24 cellular contexts compared by ENCODE assay signal in genomic region chr1:217805792-217806191, GRCh38.
"Had no signal": no experiment of that assay in that cellular context is flagged by ENCODE, and none has a peak within 500 bp of the region (broad histone marks: within the 10 kb centered on the region; RNA-seq: fewer than 3 reads in every experiment).

No MANE protein-coding gene starts in this region.

- H3K36me3 ChIP-seq: colonic mucosa, esophagus muscularis mucosa, esophagus squamous epithelium, gastrocnemius medialis, gastroesophageal sphincter, heart left ventricle, heart right ventricle had no signal

- DNase-seq: colonic mucosa; cortex of kidney; dermis blood vessel endothelial cell; dorsolateral prefrontal cortex; effector CD4-positive, alpha-beta T cell; effector CD8-positive, alpha-beta T cell; effector memory CD4-positive, alpha-beta T cell; effector memory CD8-positive, alpha-beta T cell; endodermal cell; erythroblast; esophagus squamous epithelium; foreskin fibroblast; foreskin keratinocyte; foreskin melanocyte; gastrocnemius medialis; glutamatergic neuron; head of caudate nucleus; heart left ventricle; heart right ventricle had no signal

- H3K27me3 ChIP-seq: colonic mucosa, dorsolateral prefrontal cortex, esophagus muscularis mucosa, esophagus squamous epithelium, foreskin keratinocyte, gastrocnemius medialis, gastroesophageal sphincter, heart left ventricle, heart right ventricle had no signal

- H3K4me3 ChIP-seq: colonic mucosa, coronary artery, dorsolateral prefrontal cortex, esophagus muscularis mucosa, esophagus squamous epithelium, gastrocnemius medialis, gastroesophageal sphincter, heart left ventricle, heart right ventricle had no signal

- H3K4me1 ChIP-seq: colonic mucosa, esophagus squamous epithelium, foreskin keratinocyte, gastrocnemius medialis, gastroesophageal sphincter, heart left ventricle, heart right ventricle had no signal

- ATAC-seq: effector memory CD8-positive, alpha-beta T cell; esophagus mucosa; foreskin keratinocyte; gastrocnemius medialis; gastroesophageal sphincter; heart left ventricle; heart right ventricle had no signal

- H3K9me3 ChIP-seq: colonic mucosa, esophagus muscularis mucosa, esophagus squamous epithelium, gastrocnemius medialis, gastroesophageal sphincter had no signal

- H3K27ac ChIP-seq: colonic mucosa, coronary artery, dorsolateral prefrontal cortex, epithelial cell of prostate, esophagus muscularis mucosa, esophagus squamous epithelium, foreskin keratinocyte, gastrocnemius medialis, gastroesophageal sphincter, heart left ventricle, heart right ventricle had no signal
